ENCODE assay signal across 1 cellular context in the genomic region with DNA sequence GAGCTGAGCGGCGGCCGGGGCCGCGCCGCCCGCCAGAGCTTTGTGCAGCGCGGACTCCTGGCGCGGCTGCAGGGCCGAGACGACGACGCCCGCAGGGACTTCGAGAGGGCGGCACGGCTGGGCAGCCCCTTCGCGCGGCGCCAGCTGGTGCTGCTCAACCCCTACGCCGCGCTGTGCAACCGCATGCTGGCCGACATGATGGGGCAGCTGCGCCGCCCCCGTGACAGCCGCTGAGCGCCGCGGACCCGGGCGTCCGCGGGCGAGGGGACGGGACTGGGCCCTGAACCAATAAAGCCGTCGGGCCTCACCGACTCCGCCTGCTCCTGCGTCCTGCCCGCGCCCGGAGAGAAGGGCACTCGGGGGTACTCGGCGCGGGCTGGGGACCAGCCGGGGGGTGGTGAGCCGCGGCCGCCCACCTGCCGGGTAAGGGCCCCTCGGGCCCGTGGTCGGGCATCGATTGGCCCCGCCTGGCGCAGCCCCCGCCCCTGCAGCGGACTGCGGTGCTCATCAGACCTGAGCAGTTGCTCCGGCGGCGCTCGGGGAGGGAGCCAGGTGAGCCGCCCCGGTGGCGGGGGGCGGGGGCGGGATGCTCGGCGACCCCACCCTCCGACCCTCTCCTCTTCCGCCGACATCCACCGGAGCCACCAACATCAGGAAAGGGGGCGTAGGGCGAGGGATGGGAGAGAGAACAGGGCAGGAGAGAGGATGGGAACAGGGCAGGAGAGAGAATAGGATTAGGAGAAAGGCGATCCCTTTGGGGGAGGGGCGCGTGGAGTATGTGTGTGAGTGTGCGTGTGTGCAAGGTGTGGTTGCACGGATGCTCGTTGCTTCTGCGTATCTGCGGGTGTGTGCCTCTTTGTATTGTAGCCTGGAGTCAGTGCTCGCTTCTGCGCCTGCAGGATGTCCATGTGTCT.
TF ChIP-seq lines count a peak whose summit lies in the region.

TMEM25 (plus strand) TSS at position 510 of the 914 bp plus-strand sequence. CDS start 610 bp downstream, outside the sequence.

TF ChIP-seq in WTC11, 78 proteins besides CTCF, POLR2A, EP300 and RAD21 (continued from another document and continues in another):
- TF ChIP-seq STAT6 (CRISPR knock-in tag; conservative IDR thresholded peaks at IDR 0.05; ENCODE audit: low read depth): no peak
- TF ChIP-seq, protein P1, sequence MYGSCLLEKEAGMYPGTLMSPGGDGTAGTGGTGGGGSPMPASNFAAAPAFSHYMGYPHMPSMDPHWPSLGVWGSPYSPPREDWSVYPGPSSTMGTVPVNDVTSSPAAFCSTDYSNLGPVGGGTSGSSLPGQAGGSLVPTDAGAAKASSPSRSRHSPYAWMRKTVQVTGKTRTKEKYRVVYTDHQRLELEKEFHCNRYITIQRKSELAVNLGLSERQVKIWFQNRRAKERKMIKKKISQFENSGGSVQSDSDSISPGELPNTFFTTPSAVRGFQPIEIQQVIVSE (CRISPR knock-in tag; IDR thresholded peaks at IDR 0.05; ENCODE audit: borderline replicate concordance): no peak
- TF ChIP-seq TP53 (CRISPR knock-in tag; IDR thresholded peaks at IDR 0.05): no peak
- no peak for TF ChIP-seq OVOL2 (CRISPR knock-in tag; IDR thresholded peaks at IDR 0.05; ENCODE audit: borderline replicate concordance)
- peak; percentile 81; the same call in 1 of the 2 replicates for TF ChIP-seq KAT7 (CRISPR knock-in tag; IDR thresholded peaks at IDR 0.05; ENCODE audit: borderline replicate concordance)
- TF ChIP-seq USF2 (CRISPR knock-in tag; IDR thresholded peaks at IDR 0.05): no peak
- TF ChIP-seq, protein P2, sequence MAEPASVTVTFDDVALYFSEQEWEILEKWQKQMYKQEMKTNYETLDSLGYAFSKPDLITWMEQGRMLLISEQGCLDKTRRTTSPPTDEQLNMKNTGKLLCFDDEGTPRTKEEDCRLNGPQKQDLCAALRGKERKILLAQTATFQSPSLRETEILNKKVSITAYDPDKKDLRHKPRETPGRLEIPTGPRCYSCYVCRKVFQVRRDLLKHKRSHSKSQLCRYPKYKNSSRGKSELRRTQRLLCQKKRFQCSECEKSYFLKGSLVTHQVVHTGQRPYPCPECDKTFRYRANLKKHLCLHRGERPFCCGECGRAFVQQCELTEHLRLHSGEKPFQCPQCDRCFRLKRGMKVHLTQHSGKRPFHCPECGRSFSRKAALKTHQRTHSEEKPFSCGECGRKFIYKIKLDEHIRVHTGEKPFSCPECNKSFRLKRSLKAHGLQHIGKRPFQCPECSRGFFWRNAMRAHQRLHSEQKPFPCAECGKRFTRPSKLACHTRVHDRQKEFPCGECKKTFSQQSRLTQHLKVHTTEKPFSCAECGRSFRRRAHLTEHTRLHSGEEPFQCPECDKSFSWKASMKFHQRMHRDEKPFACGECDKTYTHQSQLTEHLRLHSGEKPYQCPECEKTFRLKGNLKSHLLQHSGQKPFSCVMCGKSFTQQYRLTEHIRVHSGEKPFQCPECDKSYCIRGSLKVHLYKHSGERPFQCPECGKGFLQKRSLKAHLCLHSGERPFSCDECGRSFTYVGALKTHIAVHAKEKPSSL (CRISPR knock-in tag; conservative IDR thresholded peaks at IDR 0.05): no peak
- TF ChIP-seq ZNF121 (CRISPR knock-in tag; IDR thresholded peaks at IDR 0.05): no peak
- no peak for TF ChIP-seq RORB (CRISPR knock-in tag; IDR thresholded peaks at IDR 0.05)
- no peak for TF ChIP-seq SOX15 (CRISPR knock-in tag; IDR thresholded peaks at IDR 0.05)
- no peak for TF ChIP-seq GABPB1 (CRISPR knock-in tag; IDR thresholded peaks at IDR 0.05)
- no peak for TF ChIP-seq JAZF1 (CRISPR knock-in tag; IDR thresholded peaks at IDR 0.05)
- no peak for TF ChIP-seq EMX1 (CRISPR knock-in tag; IDR thresholded peaks at IDR 0.05)
- peak; percentile 64; the same call in 1 of the 2 replicates for TF ChIP-seq ZNF232 (CRISPR knock-in tag; IDR thresholded peaks at IDR 0.05)
- no peak for TF ChIP-seq ZNF396 (CRISPR knock-in tag; IDR thresholded peaks at IDR 0.05; ENCODE audit: borderline replicate concordance)
- TF ChIP-seq, protein P3, sequence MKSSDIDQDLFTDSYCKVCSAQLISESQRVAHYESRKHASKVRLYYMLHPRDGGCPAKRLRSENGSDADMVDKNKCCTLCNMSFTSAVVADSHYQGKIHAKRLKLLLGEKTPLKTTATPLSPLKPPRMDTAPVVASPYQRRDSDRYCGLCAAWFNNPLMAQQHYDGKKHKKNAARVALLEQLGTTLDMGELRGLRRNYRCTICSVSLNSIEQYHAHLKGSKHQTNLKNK (CRISPR knock-in tag; IDR thresholded peaks at IDR 0.05): no peak
- no peak for TF ChIP-seq ZNF138 (CRISPR knock-in tag; conservative IDR thresholded peaks at IDR 0.05)
- no peak for TF ChIP-seq CREB1 (CRISPR knock-in tag; IDR thresholded peaks at IDR 0.05)
- 0 out of 2 replicates have a peak, but pooled peaks have one; percentile 16 for TF ChIP-seq FOXK1 (CRISPR knock-in tag; IDR thresholded peaks at IDR 0.05)
- TF ChIP-seq NFE2L1 (CRISPR knock-in tag; IDR thresholded peaks at IDR 0.05): 0 out of 2 replicates have a peak, but pooled peaks have one; percentile 19
- TF ChIP-seq TEAD4 (CRISPR knock-in tag; IDR thresholded peaks at IDR 0.05): no peak
- TF ChIP-seq IRF2 (CRISPR knock-in tag; IDR thresholded peaks at IDR 0.05; ENCODE audit: borderline replicate concordance, low read depth): no peak
- TF ChIP-seq SMAD3 (CRISPR knock-in tag; IDR thresholded peaks at IDR 0.05; ENCODE audit: borderline replicate concordance): peak; percentile 18; the same call in 1 of the 2 replicates
- no peak; the same call in 1 of the 2 replicates for TF ChIP-seq ZNF219 (CRISPR knock-in tag; IDR thresholded peaks at IDR 0.05; ENCODE audit: borderline replicate concordance)
- 0 out of 2 replicates have a peak, but pooled peaks have one; percentile 1 for TF ChIP-seq NFYB (CRISPR knock-in tag; conservative IDR thresholded peaks at IDR 0.05; ENCODE audit: low read depth)
- peak; percentile 93 for TF ChIP-seq HMGXB4 (CRISPR knock-in tag; IDR thresholded peaks at IDR 0.05)
- TF ChIP-seq ESRRA (CRISPR knock-in tag; IDR thresholded peaks at IDR 0.05; ENCODE audit: borderline replicate concordance): peak; percentile 57; the same call in 1 of the 2 replicates
- TF ChIP-seq, protein P4, sequence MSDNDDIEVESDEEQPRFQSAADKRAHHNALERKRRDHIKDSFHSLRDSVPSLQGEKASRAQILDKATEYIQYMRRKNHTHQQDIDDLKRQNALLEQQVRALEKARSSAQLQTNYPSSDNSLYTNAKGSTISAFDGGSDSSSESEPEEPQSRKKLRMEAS (CRISPR knock-in tag; IDR thresholded peaks at IDR 0.05): peak; percentile 81; the same call in 1 of the 2 replicates
- peak; percentile 38; the same call in 1 of the 2 replicates for TF ChIP-seq FOXP1 (CRISPR knock-in tag; IDR thresholded peaks at IDR 0.05; ENCODE audit: borderline replicate concordance)
- no peak for TF ChIP-seq TCF7 (CRISPR knock-in tag; IDR thresholded peaks at IDR 0.05; ENCODE audit: low read depth)
- TF ChIP-seq FOXJ3 (CRISPR knock-in tag; IDR thresholded peaks at IDR 0.05; ENCODE audit: borderline replicate concordance): no peak
- TF ChIP-seq ATF3 (CRISPR knock-in tag; conservative IDR thresholded peaks at IDR 0.05): no peak
- no peak for TF ChIP-seq ATF2 (CRISPR knock-in tag; IDR thresholded peaks at IDR 0.05; ENCODE audit: borderline replicate concordance, low read depth)
- TF ChIP-seq E2F5 (CRISPR knock-in tag; IDR thresholded peaks at IDR 0.05): no peak; the same call in 1 of the 2 replicates
- no peak for TF ChIP-seq HMGA2 (CRISPR knock-in tag; IDR thresholded peaks at IDR 0.05)
- 0 out of 2 replicates have a peak, but pooled peaks have one; percentile 35 for TF ChIP-seq RELA (CRISPR knock-in tag; IDR thresholded peaks at IDR 0.05; ENCODE audit: borderline replicate concordance)
- no peak for TF ChIP-seq ZNF416 (CRISPR knock-in tag; IDR thresholded peaks at IDR 0.05)
- TF ChIP-seq CREM (CRISPR knock-in tag; IDR thresholded peaks at IDR 0.05): 0 out of 2 replicates have a peak, but pooled peaks have one; percentile 44
- peak; percentile 78 for TF ChIP-seq SP1 (CRISPR knock-in tag; conservative IDR thresholded peaks at IDR 0.05)
- no peak for TF ChIP-seq ZBTB21 (CRISPR knock-in tag; IDR thresholded peaks at IDR 0.05; ENCODE audit: borderline replicate concordance)
- TF ChIP-seq, protein P5, sequence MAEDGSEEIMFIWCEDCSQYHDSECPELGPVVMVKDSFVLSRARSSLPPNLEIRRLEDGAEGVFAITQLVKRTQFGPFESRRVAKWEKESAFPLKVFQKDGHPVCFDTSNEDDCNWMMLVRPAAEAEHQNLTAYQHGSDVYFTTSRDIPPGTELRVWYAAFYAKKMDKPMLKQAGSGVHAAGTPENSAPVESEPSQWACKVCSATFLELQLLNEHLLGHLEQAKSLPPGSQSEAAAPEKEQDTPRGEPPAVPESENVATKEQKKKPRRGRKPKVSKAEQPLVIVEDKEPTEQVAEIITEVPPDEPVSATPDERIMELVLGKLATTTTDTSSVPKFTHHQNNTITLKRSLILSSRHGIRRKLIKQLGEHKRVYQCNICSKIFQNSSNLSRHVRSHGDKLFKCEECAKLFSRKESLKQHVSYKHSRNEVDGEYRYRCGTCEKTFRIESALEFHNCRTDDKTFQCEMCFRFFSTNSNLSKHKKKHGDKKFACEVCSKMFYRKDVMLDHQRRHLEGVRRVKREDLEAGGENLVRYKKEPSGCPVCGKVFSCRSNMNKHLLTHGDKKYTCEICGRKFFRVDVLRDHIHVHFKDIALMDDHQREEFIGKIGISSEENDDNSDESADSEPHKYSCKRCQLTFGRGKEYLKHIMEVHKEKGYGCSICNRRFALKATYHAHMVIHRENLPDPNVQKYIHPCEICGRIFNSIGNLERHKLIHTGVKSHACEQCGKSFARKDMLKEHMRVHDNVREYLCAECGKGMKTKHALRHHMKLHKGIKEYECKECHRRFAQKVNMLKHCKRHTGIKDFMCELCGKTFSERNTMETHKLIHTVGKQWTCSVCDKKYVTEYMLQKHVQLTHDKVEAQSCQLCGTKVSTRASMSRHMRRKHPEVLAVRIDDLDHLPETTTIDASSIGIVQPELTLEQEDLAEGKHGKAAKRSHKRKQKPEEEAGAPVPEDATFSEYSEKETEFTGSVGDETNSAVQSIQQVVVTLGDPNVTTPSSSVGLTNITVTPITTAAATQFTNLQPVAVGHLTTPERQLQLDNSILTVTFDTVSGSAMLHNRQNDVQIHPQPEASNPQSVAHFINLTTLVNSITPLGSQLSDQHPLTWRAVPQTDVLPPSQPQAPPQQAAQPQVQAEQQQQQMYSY (CRISPR knock-in tag; IDR thresholded peaks at IDR 0.05): no peak
